Comparison of ENCODE assay signal across 11 cellular contexts in genomic region chr2:234982096-234982834, GRCh38.
DNase-seq lines count a peak whose midpoint lies in the region; TF ChIP-seq lines count a peak whose summit lies in the region.
"Had no signal": no experiment of that assay in that cellular context is flagged by ENCODE, and none has a peak within 500 bp of the region (broad histone marks: within the 10 kb centered on the region; RNA-seq: fewer than 3 reads in every experiment).

No MANE protein-coding gene starts in this region.

- peaks cover 7% of the 10 kb centered on the region for H3K9me3 ChIP-seq in BLaER1
- H3K9me3 ChIP-seq in parathyroid adenoma (ENCODE audit: control insufficient read depth, low read length) = no peaks in the 10 kb centered on the region

- peaks cover 47% of the 10 kb centered on the region for H3K4me1 ChIP-seq in BLaER1
- no peaks in the 10 kb centered on the region for H3K4me1 ChIP-seq in parathyroid adenoma

- H3K36me3 ChIP-seq in BLaER1 = no peaks in the 10 kb centered on the region
- H3K36me3 ChIP-seq in parathyroid adenoma (ENCODE audit: control insufficient read depth, insufficient read depth, low read length) = no peaks in the 10 kb centered on the region

- H3K79me2 ChIP-seq in parathyroid adenoma = no peaks in the 10 kb centered on the region

- H3K27ac ChIP-seq in BLaER1 = no peak overlapping the region
- peak overlapping the region; percentile 91 for H3K27ac ChIP-seq in RWPE1
- peak overlapping the region; percentile 59 for H3K27ac ChIP-seq in parathyroid adenoma

- no peaks in the 10 kb centered on the region for H4K20me1 ChIP-seq in BLaER1

- H3K27me3 ChIP-seq in BLaER1 (no peaks in the 10 kb centered on the region), parathyroid adenoma (ENCODE audit: control insufficient read depth, insufficient read depth, low read length) (no peaks in the 10 kb centered on the region)

- H3K4me2 ChIP-seq in BLaER1 (peak overlapping the region; percentile 85), parathyroid adenoma (ENCODE audit: low read length) (peak overlapping the region; percentile 5)

- TF ChIP-seq CTCF in RWPE1 (conservative IDR thresholded peaks at IDR 0.05; ENCODE audit: low read depth) = no peak
- no peak for TF ChIP-seq CTCF in fibroblast of pulmonary artery (IDR thresholded peaks at IDR 0.05; ENCODE audit: low read length, missing control alignments)
- TF ChIP-seq CTCF in parathyroid adenoma (IDR thresholded peaks at IDR 0.05) = no peak

- H3K4me3 ChIP-seq in BLaER1 (no peak overlapping the region), fibroblast of pulmonary artery (replicated peaks; ENCODE audit: low read depth, low read length) (peak overlapping the region; percentile 15), parathyroid adenoma (ENCODE audit: low read depth, low read length) (no peak overlapping the region)

- CTCF ChIA-PET in RWPE1 (lab: Yijun Ruan, JAX) = no interaction called here

- H3K9ac ChIP-seq in BLaER1 (no peak overlapping the region), parathyroid adenoma (no peak overlapping the region)

- no peak overlapping the region for H2AFZ ChIP-seq in parathyroid adenoma

- POLR2A ChIA-PET in RWPE1 (lab: Yijun Ruan, JAX; ENCODE audit: low non-redundant PET) = no interaction called here

- DNase-seq in RWPE1 (ENCODE audit: low spot score) (no peak), fibroblast of pulmonary artery (ENCODE audit: low read depth) (no peak), NCI-H146 (lab: John Stamatoyannopoulos, UW) (no peak), medulla oblongata (ENCODE audit: extremely low spot score) (no peak), NCI-H1930 (lab: John Stamatoyannopoulos, UW) (no peak), NCI-H2081 (lab: John Stamatoyannopoulos, UW) (no peak)
- DNase-seq: activated CD4-positive, alpha-beta T cell treated with anti-CD3 and anti-CD28 coated beads, Interleukin-2, amount 50 U/mL, for 1 hour; C1 segment of cervical spinal cord; stimulated activated naive CD4-positive, alpha-beta T cell had no signal
